ENCODE assay signal across 18 cellular contexts in genomic region chr3:154247806-154248480, GRCh38.
A peak's percentile ranks its signal among the peaks of the same experiment; 100 is the strongest.
DNase-seq lines count a peak whose midpoint lies in the region; TF ChIP-seq lines count a peak whose summit lies in the region.
"Had no signal": no experiment of that assay in that cellular context is flagged by ENCODE, and none has a peak within 500 bp of the region (broad histone marks: within the 10 kb centered on the region; RNA-seq: fewer than 3 reads in every experiment).

No MANE protein-coding gene starts in this region.

- H2AFZ ChIP-seq in Karpas-422 (ENCODE audit: low read length) = no peak overlapping the region

- 56 to 83% methylated on average over 2 of the region's 2 CpGs for whole genome bisulfite sequencing in sigmoid colon, 2 donors
- 92 to 98% (median 95%) methylated on average over 2 of the region's 2 CpGs for WGBS in adrenal gland, 4 donors

- TF ChIP-seq CTCF in sigmoid colon (IDR thresholded peaks at IDR 0.05) (no peak), adrenal gland (IDR thresholded peaks at IDR 0.05) (no peak)

- TF ChIP-seq POLR2A in sigmoid colon (IDR thresholded peaks at IDR 0.05) = no peak
- no peak for TF ChIP-seq POLR2A in adrenal gland (IDR thresholded peaks at IDR 0.05)

- H3K27me3 ChIP-seq in Karpas-422 (ENCODE audit: low read length) (no peaks in the 10 kb centered on the region), NT2/D1 (ENCODE audit: insufficient read depth, insufficient read length) (no peaks in the 10 kb centered on the region), sigmoid colon (no peaks in the 10 kb centered on the region), adrenal gland (no peaks in the 10 kb centered on the region)
- H3K27me3 ChIP-seq: foreskin keratinocyte had no signal

- H3K4me1 ChIP-seq in Karpas-422 (ENCODE audit: low read length) (no peaks in the 10 kb centered on the region), NT2/D1 (ENCODE audit: insufficient read depth, insufficient read length) (peaks cover 2% of the 10 kb centered on the region), sigmoid colon (peaks cover 0 to 35% (median 29%) of the 10 kb centered on the region in 4 donors), adrenal gland (replicated peaks in 1 of 2) (peaks cover 0 to 11% of the 10 kb centered on the region in 2 donors)

- H3K27ac ChIP-seq in Karpas-422 (ENCODE audit: low read length) = no peak overlapping the region
- peak overlapping the region in 2 of 4 donors; percentile 23 to 31 for H3K27ac ChIP-seq in sigmoid colon
- H3K27ac ChIP-seq in adrenal gland = no peak overlapping the region
- H3K27ac ChIP-seq: coronary artery, foreskin keratinocyte had no signal

- H3K9me2 ChIP-seq in Karpas-422 (replicated peaks; ENCODE audit: insufficient read depth, low read length) = no peaks in the 10 kb centered on the region

- peaks cover 26% of the 10 kb centered on the region for H3K36me3 ChIP-seq in Karpas-422 (ENCODE audit: insufficient read depth, low read length)
- H3K36me3 ChIP-seq in NT2/D1 (ENCODE audit: insufficient read depth, insufficient read length, low read length) = peaks cover 6% of the 10 kb centered on the region
- peaks cover 0 to 13% (median 0%) of the 10 kb centered on the region in 4 donors for H3K36me3 ChIP-seq in sigmoid colon
- peaks cover 0 to 6% of the 10 kb centered on the region in 2 donors for H3K36me3 ChIP-seq in adrenal gland (replicated peaks in 1 of 2)

- no peak for TF ChIP-seq EP300 in sigmoid colon (IDR thresholded peaks at IDR 0.05)

- H3K9ac ChIP-seq in Karpas-422 (ENCODE audit: low read length) = no peak overlapping the region
- H3K9ac ChIP-seq in NT2/D1 (ENCODE audit: insufficient read length, low read depth) = no peak overlapping the region

- H3K4me3 ChIP-seq in Karpas-422 (ENCODE audit: low read length) (no peak overlapping the region), NT2/D1 (ENCODE audit: insufficient read length, low read depth) (no peak overlapping the region), sigmoid colon (no peak overlapping the region), adrenal gland (no peak overlapping the region)
- H3K4me3 ChIP-seq: coronary artery, mucosa of descending colon had no signal

- H3K79me2 ChIP-seq in Karpas-422 (ENCODE audit: low read length) = no peaks in the 10 kb centered on the region

- no peak overlapping the region for H3K4me2 ChIP-seq in Karpas-422 (ENCODE audit: low read depth, low read length, poor library complexity, severe bottlenecking)

- H4K20me1 ChIP-seq in Karpas-422 (ENCODE audit: insufficient read depth, low read depth, low read length) = no peaks in the 10 kb centered on the region

- intact Hi-C loops in sigmoid colon (cut with DNase I) (no loop called here), adrenal gland (cut with DNase I) (no loop called here)

- DNase-seq in Karpas-422 (peak; percentile 21), NT2/D1 (ENCODE audit: low read depth, low spot score) (peak; percentile 15), globus pallidus (ENCODE audit: low spot score) (peak; percentile 75), pons (ENCODE audit: low spot score) (peak; percentile 93), T-helper 2 cell (no peak), sigmoid colon (no peak), adrenal gland (no peak)
- DNase-seq in activated effector memory CD4-positive, alpha-beta T cell treated with anti-CD3 and anti-CD28 coated beads, Interleukin-2, amount 50 U/mL, for 16 hours = no peak
- DNase-seq: activated CD4-positive, alpha-beta T cell treated with anti-CD3 and anti-CD28 coated beads for 4 hours; activated CD8-positive, alpha-beta memory T cell treated with anti-CD3 and anti-CD28 coated beads, Interleukin-2, amount 10 ng/mL, durations not matched to agents 7 days and 5 days; activated naive CD8-positive, alpha-beta T cell treated with anti-CD3 and anti-CD28 coated beads, Interleukin-2, amount 10 ng/mL, durations not matched to agents 7 days and 5 days; foreskin keratinocyte; mucosa of descending colon; NCI-H226; occipital lobe; right cardiac atrium; stimulated activated naive CD8-positive, alpha-beta T cell treated with anti-CD3 and anti-CD28 coated beads, Interleukin-15, Interleukin-2, amounts not matched to agents 100 U/mL and 50 U/mL, for 24 hours had no signal

- no peaks in the 10 kb centered on the region for H3K9me3 ChIP-seq in Karpas-422 (ENCODE audit: low read length)
- no peaks in the 10 kb centered on the region for H3K9me3 ChIP-seq in NT2/D1 (ENCODE audit: insufficient read depth, low read length)
- no peaks in the 10 kb centered on the region for H3K9me3 ChIP-seq in sigmoid colon
- H3K9me3 ChIP-seq in adrenal gland (replicated peaks in 1 of 3) = no peaks in the 10 kb centered on the region
- H3K9me3 ChIP-seq: mucosa of descending colon had no signal

Comparison
In these comparisons a context has a peak if more than half of its experiments do, and no peak if none do; other contexts are left out.
1. DNase-seq: peak in Karpas-422 (single experiment), NT2/D1 (single experiment), globus pallidus (single experiment) and pons (single experiment); none in T-helper 2 cell (0 of 5), sigmoid colon (single experiment), adrenal gland (0 of 7) and activated effector memory CD4-positive, alpha-beta T cell treated with anti-CD3 and anti-CD28 coated beads, Interleukin-2, amount 50 U/mL, for 16 hours (single experiment).